Comparison of ENCODE assay signal across 15 cellular contexts in genomic region chr3:88434001-88434400, GRCh38.
DNase-seq lines count a peak whose midpoint lies in the region; ATAC-seq, FAIRE-seq and TF ChIP-seq lines count a peak whose summit lies in the region.
"Had no signal": no experiment of that assay in that cellular context is flagged by ENCODE, and none has a peak within 500 bp of the region (broad histone marks: within the 10 kb centered on the region; RNA-seq: fewer than 3 reads in every experiment).

No MANE protein-coding gene starts in this region.

- peaks cover 9% of the 10 kb centered on the region for H3K9me3 Mint-ChIP-seq in natural killer cell treated with Interleukin-12 subunit alpha and Interleukin-12 subunit beta and Interleukin-15 and Interleukin-18, amount 100 ng/mL, for 72 hours

- peak; percentile 21 for FAIRE-seq in GM18507 (lab: Jason Lieb, UNC)
- no peak for FAIRE-seq in GM12892 (lab: Jason Lieb, UNC)
- FAIRE-seq: endothelial cell of umbilical vein, H54, pancreas had no signal

- TF ChIP-seq POLR2A in GM12892 (IDR thresholded peaks at IDR 0.05; ENCODE audit: low read depth, low read length) = no peak

- H3K27me3 Mint-ChIP-seq in natural killer cell treated with Interleukin-12 subunit alpha and Interleukin-12 subunit beta and Interleukin-15 and Interleukin-18, amount 100 ng/mL, for 72 hours = no peaks in the 10 kb centered on the region

- no peak overlapping the region for H3K27ac Mint-ChIP-seq in natural killer cell treated with Interleukin-12 subunit alpha and Interleukin-12 subunit beta and Interleukin-15 and Interleukin-18, amount 100 ng/mL, for 72 hours

- peak; percentile 39 for ATAC-seq in GM21717 (IDR thresholded peaks at IDR 0.05; ENCODE audit: unreplicated experiment)
- ATAC-seq in HG03520 (IDR thresholded peaks at IDR 0.05; ENCODE audit: unreplicated experiment) = peak; percentile 28
- no peak for ATAC-seq in natural killer cell treated with Interleukin-12 subunit alpha and Interleukin-12 subunit beta and Interleukin-15 and Interleukin-18, amount 100 ng/mL, for 72 hours
- ATAC-seq in HG02763 (IDR thresholded peaks at IDR 0.05; ENCODE audit: unreplicated experiment) = no peak
- ATAC-seq: pancreas had no signal

- no peak overlapping the region for H3K4me3 Mint-ChIP-seq in natural killer cell treated with Interleukin-12 subunit alpha and Interleukin-12 subunit beta and Interleukin-15 and Interleukin-18, amount 100 ng/mL, for 72 hours

- DNase-seq in GM18507 (ENCODE audit: extremely low spot score, insufficient read length, low read depth) = no peak
- DNase-seq in inferior parietal cortex (ENCODE audit: extremely low spot score) = peak; percentile 13
- no peak for DNase-seq in GM12892 (ENCODE audit: insufficient read length)
- DNase-seq in natural killer cell treated with Interleukin-12 subunit alpha and Interleukin-12 subunit beta and Interleukin-15 and Interleukin-18, amount 100 ng/mL, for 72 hours (ENCODE audit: low spot score) = no peak
- no peak for DNase-seq in iPS-NIHi11 (ENCODE audit: low spot score)
- DNase-seq: activated CD4-positive, alpha-beta T cell treated with anti-CD3 and anti-CD28 coated beads, Interleukin-2, amount 50 U/mL, for 48 hours; islet precursor cell; midbrain; NCI-H1048; pancreas had no signal

- H3K36me3 Mint-ChIP-seq in natural killer cell treated with Interleukin-12 subunit alpha and Interleukin-12 subunit beta and Interleukin-15 and Interleukin-18, amount 100 ng/mL, for 72 hours = no peaks in the 10 kb centered on the region

- no peaks in the 10 kb centered on the region for H3K4me1 Mint-ChIP-seq in natural killer cell treated with Interleukin-12 subunit alpha and Interleukin-12 subunit beta and Interleukin-15 and Interleukin-18, amount 100 ng/mL, for 72 hours (ENCODE audit: low read depth in 2 of 2)

Comparison
In these comparisons a context has a peak if more than half of its experiments do, and no peak if none do; other contexts are left out.
1. ATAC-seq: peak in GM21717 (single experiment) and HG03520 (single experiment); none in natural killer cell treated with Interleukin-12 subunit alpha and Interleukin-12 subunit beta and Interleukin-15 and Interleukin-18, amount 100 ng/mL, for 72 hours (0 of 2) and HG02763 (single experiment).